23 cellular contexts compared by ENCODE assay signal in genomic region chr10:131426530-131426898, GRCh38.
"Had no signal": no experiment of that assay in that cellular context is flagged by ENCODE, and none has a peak within 500 bp of the region (broad histone marks: within the 10 kb centered on the region; RNA-seq: fewer than 3 reads in every experiment).

No MANE protein-coding gene starts in this region.

- H3K27me3 ChIP-seq: SJCRH30 had no signal

- H3K9me3 ChIP-seq: SJCRH30 had no signal

- H3K4me2 ChIP-seq: KMS-11 had no signal

- DNase-seq: Kasumi-1, MM.1S, MV-4-11, NCI-H1048, NCI-H1105, NCI-H1417, NCI-H146, NCI-H1694 treated with DMSO at 0.1 percent for 48 hours, NCI-H1930, NCI-H2081, NCI-H2107, NCI-H2227 treated with DMSO at 0.1 percent for 48 hours, NCI-H524, NCI-H526 treated with DMSO at 0.1 percent for 48 hours, NCI-H748 treated with DMSO at 0.1 percent for 48 hours, SHP77 treated with DMSO at 0.1 percent for 48 hours, SJCRH30 had no signal

- H3K36me3 ChIP-seq: SJCRH30 had no signal

- H3K27ac ChIP-seq: KMS-11, RWPE1, SJCRH30 had no signal

- FAIRE-seq: K562, RCC 7860 had no signal

- H3K4me1 ChIP-seq: SJCRH30 had no signal

- H3K4me3 ChIP-seq: K562, SJCRH30 had no signal

- H3K9ac ChIP-seq: KMS-11 had no signal

- ATAC-seq: K562, Right ventricle myocardium inferior, SK-N-SH treated with all-trans-retinoic acid at 6 μM for 48 hours had no signal
